In genomic region chr12:76180401-76181277, GRCh38 we compare ENCODE assay signal across 22 cellular contexts.
"Had no signal": no experiment of that assay in that cellular context is flagged by ENCODE, and none has a peak within 500 bp of the region (broad histone marks: within the 10 kb centered on the region; RNA-seq: fewer than 3 reads in every experiment).

No MANE protein-coding gene starts in this region.

- H3K4me3 Mint-ChIP-seq: activated CD4-positive, alpha-beta T cell treated with anti-CD3 and anti-CD28 coated beads, Interleukin-2, amount 10 ng/mL, durations not matched to agents 7 days and 5 days; activated CD8-positive, alpha-beta T cell treated with anti-CD3 and anti-CD28 coated beads, Interleukin-2, amount 10 ng/mL, durations not matched to agents 7 days and 5 days; activated naive CD8-positive, alpha-beta T cell treated with anti-CD3 and anti-CD28 coated beads, Interleukin-2, amount 50 U/mL, for 24 hours; activated T-cell treated with anti-CD3 and anti-CD28 coated beads, Interleukin-2, amount 50 U/mL, for 24 hours; brain; naive thymus-derived CD8-positive, alpha-beta T cell had no signal

- H3K27ac ChIP-seq: gastrocnemius medialis, ovary, sigmoid colon, suprapubic skin, vagina had no signal

- H3K4me1 Mint-ChIP-seq: brain; naive thymus-derived CD8-positive, alpha-beta T cell had no signal

- ATAC-seq: activated CD4-positive, CD25-positive, alpha-beta regulatory T cell treated with anti-CD3 and anti-CD28 coated beads, Interleukin-2, amount 50 U/mL, for 24 hours; activated CD8-positive, alpha-beta T cell treated with anti-CD3 and anti-CD28 coated beads, Interleukin-2, amount 10 ng/mL, durations not matched to agents 7 days and 5 days; activated naive CD8-positive, alpha-beta T cell treated with anti-CD3 and anti-CD28 coated beads, Interleukin-2, amount 50 U/mL, for 24 hours; gastrocnemius medialis; naive thymus-derived CD8-positive, alpha-beta T cell had no signal

- H3K4me1 ChIP-seq: gastrocnemius medialis, sigmoid colon, suprapubic skin, vagina had no signal

- H3K27me3 ChIP-seq: gastrocnemius medialis, ovary, sigmoid colon, suprapubic skin, vagina had no signal

- FAIRE-seq: colon, endometrium had no signal

- H3K9me3 ChIP-seq: gastrocnemius medialis, ovary, sigmoid colon, suprapubic skin, vagina had no signal

- H3K4me3 ChIP-seq: gastrocnemius medialis, ovary, sigmoid colon, suprapubic skin, vagina had no signal

- H3K36me3 ChIP-seq: gastrocnemius medialis, ovary, sigmoid colon, suprapubic skin, vagina had no signal

- H3K9me3 Mint-ChIP-seq: activated CD4-positive, alpha-beta T cell treated with anti-CD3 and anti-CD28 coated beads, Interleukin-2, amount 10 ng/mL, durations not matched to agents 7 days and 5 days; activated naive CD8-positive, alpha-beta T cell treated with anti-CD3 and anti-CD28 coated beads, Interleukin-2, amount 50 U/mL, for 24 hours; activated T-cell treated with anti-CD3 and anti-CD28 coated beads, Interleukin-2, amount 50 U/mL, for 24 hours; activated T-helper 2 cell treated with anti-CD3 and anti-CD28 coated beads, Interferon-gamma antibody, Interleukin-2, Interleukin-4, amounts not matched to agents 10 μg/mL and 5 μg/mL and 100 μg/mL, durations not matched to agents 14 hours and 24 hours and 36 hours; brain; naive thymus-derived CD8-positive, alpha-beta T cell had no signal

- H3K36me3 Mint-ChIP-seq: brain; naive thymus-derived CD8-positive, alpha-beta T cell had no signal

- H3K27ac Mint-ChIP-seq: activated CD4-positive, alpha-beta T cell treated with anti-CD3 and anti-CD28 coated beads, Interleukin-2, amount 10 ng/mL, durations not matched to agents 7 days and 5 days; activated CD8-positive, alpha-beta T cell treated with anti-CD3 and anti-CD28 coated beads, Interleukin-2, amount 10 ng/mL, durations not matched to agents 7 days and 5 days; activated naive CD8-positive, alpha-beta T cell treated with anti-CD3 and anti-CD28 coated beads, Interleukin-2, amount 50 U/mL, for 24 hours; activated T-cell treated with anti-CD3 and anti-CD28 coated beads, Interleukin-2, amount 50 U/mL, for 24 hours; activated T-helper 2 cell treated with anti-CD3 and anti-CD28 coated beads, Interferon-gamma antibody, Interleukin-2, Interleukin-4, amounts not matched to agents 10 μg/mL and 5 μg/mL and 100 μg/mL, durations not matched to agents 14 hours and 24 hours and 36 hours; brain had no signal

- DNase-seq: activated CD4-positive, alpha-beta T cell treated with anti-CD3 and anti-CD28 coated beads, Interleukin-2, amount 10 ng/mL, durations not matched to agents 7 days and 5 days; activated CD8-positive, alpha-beta T cell treated with anti-CD3 and anti-CD28 coated beads, Interleukin-2, amount 10 ng/mL, durations not matched to agents 7 days and 5 days; activated naive CD4-positive, alpha-beta T cell treated with Interleukin-2 at 50 U/mL for 16 hours; activated naive CD8-positive, alpha-beta T cell treated with anti-CD3 and anti-CD28 coated beads, Interleukin-2, amount 50 U/mL, for 24 hours; activated T-cell treated with anti-CD3 and anti-CD28 coated beads, Interleukin-2, amount 50 U/mL, for 24 hours; anterior cingulate cortex; central memory CD4-positive, alpha-beta T cell; gastrocnemius medialis; mesenchymal stem cell; naive thymus-derived CD8-positive, alpha-beta T cell; ovary; sigmoid colon; stimulated activated naive CD4-positive, alpha-beta T cell treated with Interleukin-2 at 50 U/mL for 16 hours; T1000; trophoblast cell had no signal
